ENCODE assay signal across 23 cellular contexts in genomic region chr2:201621293-201621999, GRCh38.
"Had no signal": no experiment of that assay in that cellular context is flagged by ENCODE, and none has a peak within 500 bp of the region (broad histone marks: within the 10 kb centered on the region; RNA-seq: fewer than 3 reads in every experiment).

No MANE protein-coding gene starts in this region.

- ATAC-seq: activated CD4-positive, CD25-positive, alpha-beta regulatory T cell treated with anti-CD3 and anti-CD28 coated beads, Interleukin-2, amount 50 U/mL, for 24 hours; activated T-helper 17 cell treated with anti-CD3 and anti-CD28 coated beads, Interleukin-2, amount 50 U/mL, for 72 hours; natural killer cell treated with Interleukin-12 subunit alpha and Interleukin-12 subunit beta and Interleukin-15 and Interleukin-18, amount 100 ng/mL, for 72 hours; stimulated activated naive CD8-positive, alpha-beta T cell treated with anti-CD3 and anti-CD28 coated beads, Interleukin-15, Interleukin-2, amounts not matched to agents 100 U/mL and 50 U/mL, for 24 hours had no signal

- H3K27me3 ChIP-seq: right atrium auricular region, suprapubic skin had no signal

- H3K36me3 Mint-ChIP-seq: natural killer cell treated with Interleukin-12 subunit alpha and Interleukin-12 subunit beta and Interleukin-15 and Interleukin-18, amount 100 ng/mL, for 72 hours had no signal

- H3K27ac ChIP-seq: left ventricle myocardium inferior, right atrium auricular region, suprapubic skin had no signal

- H3K9me3 ChIP-seq: left ventricle myocardium inferior, right atrium auricular region, suprapubic skin had no signal

- DNase-seq: activated CD4-positive, alpha-beta T cell treated with anti-CD3 and anti-CD28 coated beads, Interleukin-2, amount 50 U/mL, for 4 hours; activated naive CD4-positive, alpha-beta T cell treated with anti-CD3 and anti-CD28 coated beads, Interleukin-2, amount 10 ng/mL, durations not matched to agents 7 days and 5 days; activated T-cell treated with anti-CD3 and anti-CD28 coated beads for 4 hours; endodermal cell; erythroblast; hippocampal formation; kidney; left ventricle myocardium inferior; mesendoderm; posterior cingulate gyrus; stimulated activated CD4-positive, alpha-beta T cell treated with anti-CD3 and anti-CD28 coated beads, Interleukin-4, amount 100 ng/mL, for 4 hours; stimulated activated CD8-positive, alpha-beta memory T cell treated with anti-CD3 and anti-CD28 coated beads, Interleukin-4, amount 100 ng/mL, for 48 hours; stimulated activated naive CD8-positive, alpha-beta T cell treated with anti-CD3 and anti-CD28 coated beads, Interleukin-15, Interleukin-2, amounts not matched to agents 100 U/mL and 50 U/mL, for 24 hours; T-helper 1 cell; T1000; trophoblast cell had no signal

- H3K4me1 ChIP-seq: left ventricle myocardium inferior had no signal

- H3K4me1 Mint-ChIP-seq: activated naive CD4-positive, alpha-beta T cell treated with anti-CD3 and anti-CD28 coated beads, Interleukin-2, amount 10 ng/mL, durations not matched to agents 7 days and 5 days; activated T-helper 17 cell treated with anti-CD3 and anti-CD28 coated beads, Interleukin-2, amount 50 U/mL, for 72 hours; endodermal cell had no signal

- H3K27ac Mint-ChIP-seq: activated naive CD4-positive, alpha-beta T cell treated with anti-CD3 and anti-CD28 coated beads, Interleukin-2, amount 10 ng/mL, durations not matched to agents 7 days and 5 days; activated T-helper 17 cell treated with anti-CD3 and anti-CD28 coated beads, Interleukin-2, amount 50 U/mL, for 72 hours; dendritic cell treated with granulocyte-macrophage colony-stimulating factor and Interleukin-4, amounts not matched to agents 40 ng/mL and 50 ng/mL, for 4 days; endodermal cell; natural killer cell treated with Interleukin-12 subunit alpha and Interleukin-12 subunit beta and Interleukin-15 and Interleukin-18, amount 100 ng/mL, for 72 hours had no signal

- H3K4me3 ChIP-seq: left ventricle myocardium inferior, right atrium auricular region, smooth muscle cell, suprapubic skin had no signal

- H3K9me3 Mint-ChIP-seq: activated naive CD4-positive, alpha-beta T cell treated with anti-CD3 and anti-CD28 coated beads, Interleukin-2, amount 10 ng/mL, durations not matched to agents 7 days and 5 days; activated T-helper 17 cell treated with anti-CD3 and anti-CD28 coated beads, Interleukin-2, amount 50 U/mL, for 72 hours; dendritic cell treated with granulocyte-macrophage colony-stimulating factor and Interleukin-4, amounts not matched to agents 40 ng/mL and 50 ng/mL, for 4 days; natural killer cell treated with Interleukin-12 subunit alpha and Interleukin-12 subunit beta and Interleukin-15 and Interleukin-18, amount 100 ng/mL, for 72 hours had no signal

- H3K27me3 Mint-ChIP-seq: activated naive CD4-positive, alpha-beta T cell treated with anti-CD3 and anti-CD28 coated beads, Interleukin-2, amount 10 ng/mL, durations not matched to agents 7 days and 5 days; activated T-helper 17 cell treated with anti-CD3 and anti-CD28 coated beads, Interleukin-2, amount 50 U/mL, for 72 hours; dendritic cell treated with granulocyte-macrophage colony-stimulating factor and Interleukin-4, amounts not matched to agents 40 ng/mL and 50 ng/mL, for 4 days had no signal

- H3K4me3 Mint-ChIP-seq: activated naive CD4-positive, alpha-beta T cell treated with anti-CD3 and anti-CD28 coated beads, Interleukin-2, amount 10 ng/mL, durations not matched to agents 7 days and 5 days; activated T-helper 17 cell treated with anti-CD3 and anti-CD28 coated beads, Interleukin-2, amount 50 U/mL, for 72 hours; dendritic cell treated with granulocyte-macrophage colony-stimulating factor and Interleukin-4, amounts not matched to agents 40 ng/mL and 50 ng/mL, for 4 days; endodermal cell; natural killer cell treated with Interleukin-12 subunit alpha and Interleukin-12 subunit beta and Interleukin-15 and Interleukin-18, amount 100 ng/mL, for 72 hours had no signal
